Comparison of ENCODE assay signal across 9 cellular contexts in genomic region chr20:49179368-49180277, GRCh38. TPM values are rescaled to one million over a fixed set of nuclear protein-coding genes. Genes with fewer than 3 reads are reported as not detected.
DNase-seq lines count a peak whose midpoint lies in the region; TF ChIP-seq lines count a peak whose summit lies in the region.
"Had no signal": no experiment of that assay in that cellular context is flagged by ENCODE, and none has a peak within 500 bp of the region (broad histone marks: within the 10 kb centered on the region; RNA-seq: fewer than 3 reads in every experiment).

No MANE protein-coding gene starts in this region.

- H3K4me1 ChIP-seq in Loucy (ENCODE audit: insufficient read depth, low read length, poor library complexity, severe bottlenecking) (peaks cover 47% of the 10 kb centered on the region), hepatocyte (ENCODE audit: insufficient read depth) (peaks cover 33% of the 10 kb centered on the region), suprapubic skin (peaks cover 29% of the 10 kb centered on the region)

- no peak for TF ChIP-seq EP300 in suprapubic skin (IDR thresholded peaks at IDR 0.05)

- H3K9me3 ChIP-seq in Loucy (ENCODE audit: insufficient read depth, low read depth, low read length) = no peaks in the 10 kb centered on the region
- H3K9me3 ChIP-seq in hepatocyte (ENCODE audit: low read depth) = no peaks in the 10 kb centered on the region
- no peaks in the 10 kb centered on the region for H3K9me3 ChIP-seq in suprapubic skin
- H3K9me3 ChIP-seq: BE2C had no signal

- H3K27ac Mint-ChIP-seq in activated naive CD4-positive, alpha-beta T cell treated with anti-CD3 and anti-CD28 coated beads, Interleukin-2, amount 10 ng/mL, durations not matched to agents 7 days and 5 days = peak overlapping the region; percentile 11
- no peak overlapping the region for H3K27ac Mint-ChIP-seq in progenitor cell of endocrine pancreas

- H3F3A ChIP-seq in Loucy (ENCODE audit: low read depth) = peaks cover 3% of the 10 kb centered on the region; the same call in 1 of the 2 replicates

- no peak for DNase-seq in activated naive CD4-positive, alpha-beta T cell treated with anti-CD3 and anti-CD28 coated beads, Interleukin-2, amount 10 ng/mL, durations not matched to agents 7 days and 5 days
- no peak for DNase-seq in activated naive CD4-positive, alpha-beta T cell (lab: John Stamatoyannopoulos, UW)
- no peak for DNase-seq in hepatocyte (ENCODE audit: low spot score)
- DNase-seq in suprapubic skin (ENCODE audit: low spot score in 2 of 2) = no peak
- no peak for DNase-seq in progenitor cell of endocrine pancreas (ENCODE audit: low spot score, unreplicated experiment)
- DNase-seq in NCI-H1105 treated with DMSO at 0.1 percent for 48 hours (lab: John Stamatoyannopoulos, UW) = no peak
- no peak for DNase-seq in activated CD4-positive, alpha-beta T cell treated with anti-CD3 and anti-CD28 coated beads, Interleukin-2, amount 50 U/mL, for 48 hours
- DNase-seq: BE2C had no signal

- peak overlapping the region; percentile 70 for H3K27ac ChIP-seq in hepatocyte
- peak overlapping the region; percentile 29 for H3K27ac ChIP-seq in suprapubic skin

- WGBS in hepatocyte (ENCODE audit: low lambda C conversion rate, missing lambda C conversion rate) = 62% methylated on average over 1 of the region's 1 CpG
- WGBS in suprapubic skin = 16% methylated on average over 1 of the region's 1 CpG

- H3K4me1 Mint-ChIP-seq in activated naive CD4-positive, alpha-beta T cell treated with anti-CD3 and anti-CD28 coated beads, Interleukin-2, amount 10 ng/mL, durations not matched to agents 7 days and 5 days = peaks cover 44% of the 10 kb centered on the region
- H3K4me1 Mint-ChIP-seq in progenitor cell of endocrine pancreas (ENCODE audit: low read depth) = peaks cover 29% of the 10 kb centered on the region

- TF ChIP-seq CTCF in Loucy (conservative IDR thresholded peaks at IDR 0.05; ENCODE audit: low read length) = no peak
- TF ChIP-seq CTCF in hepatocyte (IDR thresholded peaks at IDR 0.05; ENCODE audit: poor library complexity) = no peak
- no peak for TF ChIP-seq CTCF in suprapubic skin (IDR thresholded peaks at IDR 0.05)
- TF ChIP-seq CTCF in progenitor cell of endocrine pancreas (IDR thresholded peaks at IDR 0.05; ENCODE audit: unreplicated experiment) = no peak

- peak overlapping the region; percentile 21 for H3K4me3 ChIP-seq in Loucy (ENCODE audit: low read length, poor library complexity, severe bottlenecking)
- no peak overlapping the region for H3K4me3 ChIP-seq in hepatocyte
- no peak overlapping the region for H3K4me3 ChIP-seq in suprapubic skin

- no peak for TF ChIP-seq POLR2A in suprapubic skin (IDR thresholded peaks at IDR 0.05)

- H3K36me3 ChIP-seq in Loucy (ENCODE audit: insufficient read depth, low read length) = peaks cover 8% of the 10 kb centered on the region; the same call in 1 of the 2 replicates
- H3K36me3 ChIP-seq in hepatocyte (replicated peaks; ENCODE audit: insufficient read depth, low read depth) = no peaks in the 10 kb centered on the region
- H3K36me3 ChIP-seq in suprapubic skin = peaks cover 8% of the 10 kb centered on the region

- H4K20me1 ChIP-seq in Loucy (ENCODE audit: insufficient read depth, low read length, poor library complexity, severe bottlenecking) (peaks cover 56% of the 10 kb centered on the region), hepatocyte (ENCODE audit: insufficient read depth, poor library complexity, severe bottlenecking) (peaks cover 95% of the 10 kb centered on the region)

- H3K27me3 Mint-ChIP-seq in activated naive CD4-positive, alpha-beta T cell treated with anti-CD3 and anti-CD28 coated beads, Interleukin-2, amount 10 ng/mL, durations not matched to agents 7 days and 5 days = no peaks in the 10 kb centered on the region
- H3K27me3 Mint-ChIP-seq in progenitor cell of endocrine pancreas = no peaks in the 10 kb centered on the region

- no peak overlapping the region for H2AFZ ChIP-seq in Loucy (ENCODE audit: low read length)
- no peak overlapping the region for H2AFZ ChIP-seq in hepatocyte

- no peak overlapping the region for H3K4me3 Mint-ChIP-seq in activated naive CD4-positive, alpha-beta T cell treated with anti-CD3 and anti-CD28 coated beads, Interleukin-2, amount 10 ng/mL, durations not matched to agents 7 days and 5 days
- H3K4me3 Mint-ChIP-seq in progenitor cell of endocrine pancreas (ENCODE audit: low read depth) = no peak overlapping the region

- H3K79me2 ChIP-seq in Loucy (ENCODE audit: insufficient read depth, low read length) (peaks cover 95% of the 10 kb centered on the region), hepatocyte (peaks cover 98% of the 10 kb centered on the region)

- no peaks in the 10 kb centered on the region for H3K9me3 Mint-ChIP-seq in activated naive CD4-positive, alpha-beta T cell treated with anti-CD3 and anti-CD28 coated beads, Interleukin-2, amount 10 ng/mL, durations not matched to agents 7 days and 5 days
- no peaks in the 10 kb centered on the region for H3K9me3 Mint-ChIP-seq in progenitor cell of endocrine pancreas (ENCODE audit: low read depth)

- H3K4me2 ChIP-seq in Loucy (ENCODE audit: low read depth, low read length, poor library complexity, severe bottlenecking) = peak overlapping the region; percentile 87
- H3K4me2 ChIP-seq in hepatocyte = peak overlapping the region; percentile 38

- H3K27me3 ChIP-seq in Loucy (ENCODE audit: insufficient read depth, low read length, poor library complexity, severe bottlenecking) (no peaks in the 10 kb centered on the region), hepatocyte (no peaks in the 10 kb centered on the region), suprapubic skin (no peaks in the 10 kb centered on the region)
- H3K27me3 ChIP-seq: BE2C had no signal

- no peaks in the 10 kb centered on the region for H3K9me2 ChIP-seq in Loucy (replicated peaks; ENCODE audit: low read depth, low read length)
- H3K9me2 ChIP-seq in hepatocyte (replicated peaks; ENCODE audit: insufficient read depth) = no peaks in the 10 kb centered on the region

- peak overlapping the region; percentile 34 for H3K9ac ChIP-seq in Loucy (ENCODE audit: low read depth, low read length, poor library complexity, severe bottlenecking)

- peaks cover 18% of the 10 kb centered on the region for H3K36me3 Mint-ChIP-seq in activated naive CD4-positive, alpha-beta T cell treated with anti-CD3 and anti-CD28 coated beads, Interleukin-2, amount 10 ng/mL, durations not matched to agents 7 days and 5 days
- peaks cover 11% of the 10 kb centered on the region for H3K36me3 Mint-ChIP-seq in progenitor cell of endocrine pancreas (ENCODE audit: insufficient read depth)

- CTCF ChIA-PET in activated naive CD4-positive, alpha-beta T cell treated with anti-CD3 and anti-CD28 coated beads, Interleukin-2, amount 10 ng/mL, durations not matched to agents 7 days and 5 days (lab: Charles Lee) = interaction anchor here (1.8 to 3.8 kb wide), 3 partner anchors 32 to 47 kb away, joined by 4 to 18 read pairs (median 13); no protein-coding TSS in a partner anchor

RNA-seq across cellular contexts. Expression of gene STAU1, which starts 8.5 kb away (rescaled TPM):
- total RNA-seq in hepatocyte (79.2 and 84.5 TPM in 2 replicates), suprapubic skin (10 to 100 TPM; 53.0 to 79.1 (median 69.9) TPM), progenitor cell of endocrine pancreas (86.5 and 93.9 TPM in 2 replicates)
- polyA plus RNA-seq in hepatocyte = 64.7 and 72.9 TPM in 2 replicates

RNA-seq across cellular contexts. Expression of gene DDX27, which starts 39.6 kb away (rescaled TPM):
- total RNA-seq in hepatocyte = 29.1 and 30.1 TPM in 2 replicates
- 33.9 and 37.0 TPM in 2 replicates for polyA plus RNA-seq in hepatocyte
- 10 to 100 TPM; 29.3 to 49.5 (median 38.0) TPM for total RNA-seq in suprapubic skin
- 41.7 and 46.0 TPM in 2 replicates for total RNA-seq in progenitor cell of endocrine pancreas
